In the genomic region with DNA sequence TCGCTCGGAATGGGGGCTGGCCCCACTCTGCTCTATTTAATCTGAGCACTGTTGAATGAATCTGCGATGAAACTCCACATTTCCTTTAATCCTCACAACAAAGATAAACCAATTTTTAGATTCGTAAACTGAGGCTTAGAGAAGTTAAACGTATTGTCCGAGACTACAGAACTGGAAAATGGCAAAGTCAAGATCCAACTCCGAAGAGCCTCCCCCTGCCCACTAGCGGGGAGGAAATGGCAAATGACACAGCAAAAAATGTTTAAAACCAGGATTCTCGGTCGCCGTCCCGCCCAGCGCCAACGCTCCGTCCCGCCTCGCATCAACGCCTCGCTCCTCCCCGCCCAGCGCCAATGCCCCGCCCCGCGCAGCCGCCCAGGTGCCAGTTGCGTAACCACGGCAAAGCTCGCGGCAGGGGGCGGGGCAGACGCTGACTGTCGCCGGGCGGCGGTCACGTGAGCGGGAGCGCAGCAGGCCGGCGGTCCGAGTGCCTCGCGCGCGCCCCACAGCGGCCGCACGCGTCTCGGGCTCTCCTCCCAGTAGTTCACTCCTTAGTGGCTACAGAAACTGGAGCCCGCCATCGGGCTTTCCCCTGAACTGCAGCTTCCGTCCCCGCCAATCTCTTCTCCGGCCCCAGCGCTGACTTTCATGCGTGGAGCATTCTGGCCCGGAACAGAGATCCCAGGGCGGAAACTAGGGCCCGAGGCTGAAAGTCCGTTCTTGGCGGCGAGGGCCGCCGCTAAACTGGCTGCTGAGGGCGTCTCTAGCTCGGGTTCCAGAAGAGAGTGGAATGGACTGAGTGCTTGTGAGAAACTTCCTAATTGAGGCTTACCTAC, we compare ENCODE assay signal across 1 cellular context.
TF ChIP-seq lines count a peak whose summit lies in the region.

No MANE protein-coding gene starts in this region.

TF ChIP-seq in HepG2, 621 proteins besides CTCF, POLR2A, EP300 and RAD21 (continued from another document and continues in another):
- TF ChIP-seq, protein P1, sequence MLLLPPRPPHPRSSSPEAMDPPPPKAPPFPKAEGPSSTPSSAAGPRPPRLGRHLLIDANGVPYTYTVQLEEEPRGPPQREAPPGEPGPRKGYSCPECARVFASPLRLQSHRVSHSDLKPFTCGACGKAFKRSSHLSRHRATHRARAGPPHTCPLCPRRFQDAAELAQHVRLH (CRISPR knock-in tag; IDR thresholded peaks at IDR 0.05; ENCODE audit: borderline replicate concordance, low read depth): peak; percentile 44; the same call in 1 of the 2 replicates
- peak; percentile 27; the same call in 1 of the 2 replicates for TF ChIP-seq HCFC1 (IDR thresholded peaks at IDR 0.05; ENCODE audit: low read depth, low read length)
- no peak for TF ChIP-seq ZNF570 (CRISPR knock-in tag; IDR thresholded peaks at IDR 0.05; ENCODE audit: borderline replicate concordance)
- no peak for TF ChIP-seq ZNF256 (CRISPR knock-in tag; conservative IDR thresholded peaks at IDR 0.05)
- no peak for TF ChIP-seq HNRNPUL1 (IDR thresholded peaks at IDR 0.05; ENCODE audit: low read depth, low read length)
- TF ChIP-seq ZNF383 (CRISPR knock-in tag; IDR thresholded peaks at IDR 0.05; ENCODE audit: borderline replicate concordance): no peak
- TF ChIP-seq ZNF878 (CRISPR knock-in tag; IDR thresholded peaks at IDR 0.05): no peak
- TF ChIP-seq, protein P2, sequence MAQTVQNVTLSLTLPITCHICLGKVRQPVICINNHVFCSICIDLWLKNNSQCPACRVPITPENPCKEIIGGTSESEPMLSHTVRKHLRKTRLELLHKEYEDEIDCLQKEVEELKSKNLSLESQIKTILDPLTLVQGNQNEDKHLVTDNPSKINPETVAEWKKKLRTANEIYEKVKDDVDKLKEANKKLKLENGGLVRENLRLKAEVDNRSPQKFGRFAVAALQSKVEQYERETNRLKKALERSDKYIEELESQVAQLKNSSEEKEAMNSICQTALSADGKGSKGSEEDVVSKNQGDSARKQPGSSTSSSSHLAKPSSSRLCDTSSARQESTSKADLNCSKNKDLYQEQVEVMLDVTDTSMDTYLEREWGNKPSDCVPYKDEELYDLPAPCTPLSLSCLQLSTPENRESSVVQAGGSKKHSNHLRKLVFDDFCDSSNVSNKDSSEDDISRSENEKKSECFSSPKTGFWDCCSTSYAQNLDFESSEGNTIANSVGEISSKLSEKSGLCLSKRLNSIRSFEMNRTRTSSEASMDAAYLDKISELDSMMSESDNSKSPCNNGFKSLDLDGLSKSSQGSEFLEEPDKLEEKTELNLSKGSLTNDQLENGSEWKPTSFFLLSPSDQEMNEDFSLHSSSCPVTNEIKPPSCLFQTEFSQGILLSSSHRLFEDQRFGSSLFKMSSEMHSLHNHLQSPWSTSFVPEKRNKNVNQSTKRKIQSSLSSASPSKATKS (CRISPR knock-in tag; IDR thresholded peaks at IDR 0.05): no peak
- 0 out of 2 replicates have a peak, but pooled peaks have one; percentile 40 for TF ChIP-seq KAT8 (CRISPR knock-in tag; IDR thresholded peaks at IDR 0.05)
- TF ChIP-seq TRIM24 (CRISPR knock-in tag; IDR thresholded peaks at IDR 0.05): no peak
- no peak for TF ChIP-seq ATF1 (CRISPR knock-in tag; IDR thresholded peaks at IDR 0.05)
- peak; percentile 91 for TF ChIP-seq SKI (IDR thresholded peaks at IDR 0.05; ENCODE audit: partially characterized antibody)
- TF ChIP-seq, protein P3, sequence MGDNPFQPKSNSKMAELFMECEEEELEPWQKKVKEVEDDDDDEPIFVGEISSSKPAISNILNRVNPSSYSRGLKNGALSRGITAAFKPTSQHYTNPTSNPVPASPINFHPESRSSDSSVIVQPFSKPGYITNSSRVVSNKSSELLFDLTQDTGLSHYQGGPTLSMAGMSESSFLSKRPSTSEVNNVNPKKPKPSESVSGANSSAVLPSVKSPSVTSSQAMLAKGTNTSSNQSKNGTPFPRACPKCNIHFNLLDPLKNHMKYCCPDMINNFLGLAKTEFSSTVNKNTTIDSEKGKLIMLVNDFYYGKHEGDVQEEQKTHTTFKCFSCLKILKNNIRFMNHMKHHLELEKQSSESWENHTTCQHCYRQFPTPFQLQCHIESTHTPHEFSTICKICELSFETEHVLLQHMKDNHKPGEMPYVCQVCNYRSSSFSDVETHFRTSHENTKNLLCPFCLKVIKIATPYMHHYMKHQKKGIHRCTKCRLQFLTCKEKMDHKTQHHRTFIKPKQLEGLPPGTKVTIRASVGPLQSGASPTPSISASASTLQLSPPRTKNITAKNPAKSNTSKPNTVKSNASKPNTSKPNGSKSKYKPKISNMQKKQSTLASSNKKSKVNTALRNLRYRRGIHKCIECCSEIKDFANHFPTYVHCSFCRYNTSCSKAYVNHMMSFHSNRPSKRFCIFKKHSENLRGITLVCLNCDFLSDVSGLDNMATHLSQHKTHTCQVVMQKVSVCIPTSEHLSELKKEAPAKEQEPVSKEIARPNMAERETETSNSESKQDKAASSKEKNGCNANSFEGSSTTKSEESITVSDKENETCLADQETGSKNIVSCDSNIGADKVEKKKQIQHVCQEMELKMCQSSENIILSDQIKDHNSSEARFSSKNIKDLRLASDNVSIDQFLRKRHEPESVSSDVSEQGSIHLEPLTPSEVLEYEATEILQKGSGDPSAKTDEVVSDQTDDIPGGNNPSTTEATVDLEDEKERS (CRISPR knock-in tag; IDR thresholded peaks at IDR 0.05): no peak
- peak; percentile 63; the same call in 1 of the 2 replicates for TF ChIP-seq SOX5 (CRISPR knock-in tag; IDR thresholded peaks at IDR 0.05; ENCODE audit: borderline replicate concordance)
- TF ChIP-seq ZNF644 (CRISPR knock-in tag; IDR thresholded peaks at IDR 0.05; ENCODE audit: low read depth): no peak
- TF ChIP-seq, protein P4, sequence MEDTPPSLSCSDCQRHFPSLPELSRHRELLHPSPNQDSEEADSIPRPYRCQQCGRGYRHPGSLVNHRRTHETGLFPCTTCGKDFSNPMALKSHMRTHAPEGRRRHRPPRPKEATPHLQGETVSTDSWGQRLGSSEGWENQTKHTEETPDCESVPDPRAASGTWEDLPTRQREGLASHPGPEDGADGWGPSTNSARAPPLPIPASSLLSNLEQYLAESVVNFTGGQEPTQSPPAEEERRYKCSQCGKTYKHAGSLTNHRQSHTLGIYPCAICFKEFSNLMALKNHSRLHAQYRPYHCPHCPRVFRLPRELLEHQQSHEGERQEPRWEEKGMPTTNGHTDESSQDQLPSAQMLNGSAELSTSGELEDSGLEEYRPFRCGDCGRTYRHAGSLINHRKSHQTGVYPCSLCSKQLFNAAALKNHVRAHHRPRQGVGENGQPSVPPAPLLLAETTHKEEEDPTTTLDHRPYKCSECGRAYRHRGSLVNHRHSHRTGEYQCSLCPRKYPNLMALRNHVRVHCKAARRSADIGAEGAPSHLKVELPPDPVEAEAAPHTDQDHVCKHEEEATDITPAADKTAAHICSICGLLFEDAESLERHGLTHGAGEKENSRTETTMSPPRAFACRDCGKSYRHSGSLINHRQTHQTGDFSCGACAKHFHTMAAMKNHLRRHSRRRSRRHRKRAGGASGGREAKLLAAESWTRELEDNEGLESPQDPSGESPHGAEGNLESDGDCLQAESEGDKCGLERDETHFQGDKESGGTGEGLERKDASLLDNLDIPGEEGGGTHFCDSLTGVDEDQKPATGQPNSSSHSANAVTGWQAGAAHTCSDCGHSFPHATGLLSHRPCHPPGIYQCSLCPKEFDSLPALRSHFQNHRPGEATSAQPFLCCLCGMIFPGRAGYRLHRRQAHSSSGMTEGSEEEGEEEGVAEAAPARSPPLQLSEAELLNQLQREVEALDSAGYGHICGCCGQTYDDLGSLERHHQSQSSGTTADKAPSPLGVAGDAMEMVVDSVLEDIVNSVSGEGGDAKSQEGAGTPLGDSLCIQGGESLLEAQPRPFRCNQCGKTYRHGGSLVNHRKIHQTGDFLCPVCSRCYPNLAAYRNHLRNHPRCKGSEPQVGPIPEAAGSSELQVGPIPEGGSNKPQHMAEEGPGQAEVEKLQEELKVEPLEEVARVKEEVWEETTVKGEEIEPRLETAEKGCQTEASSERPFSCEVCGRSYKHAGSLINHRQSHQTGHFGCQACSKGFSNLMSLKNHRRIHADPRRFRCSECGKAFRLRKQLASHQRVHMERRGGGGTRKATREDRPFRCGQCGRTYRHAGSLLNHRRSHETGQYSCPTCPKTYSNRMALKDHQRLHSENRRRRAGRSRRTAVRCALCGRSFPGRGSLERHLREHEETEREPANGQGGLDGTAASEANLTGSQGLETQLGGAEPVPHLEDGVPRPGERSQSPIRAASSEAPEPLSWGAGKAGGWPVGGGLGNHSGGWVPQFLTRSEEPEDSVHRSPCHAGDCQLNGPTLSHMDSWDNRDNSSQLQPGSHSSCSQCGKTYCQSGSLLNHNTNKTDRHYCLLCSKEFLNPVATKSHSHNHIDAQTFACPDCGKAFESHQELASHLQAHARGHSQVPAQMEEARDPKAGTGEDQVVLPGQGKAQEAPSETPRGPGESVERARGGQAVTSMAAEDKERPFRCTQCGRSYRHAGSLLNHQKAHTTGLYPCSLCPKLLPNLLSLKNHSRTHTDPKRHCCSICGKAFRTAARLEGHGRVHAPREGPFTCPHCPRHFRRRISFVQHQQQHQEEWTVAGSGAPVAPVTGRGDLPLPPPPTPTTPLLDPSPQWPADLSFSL (CRISPR knock-in tag; IDR thresholded peaks at IDR 0.05): no peak
- TF ChIP-seq ZNF577 (CRISPR knock-in tag; IDR thresholded peaks at IDR 0.05; ENCODE audit: borderline replicate concordance, low read depth): no peak
- no peak; the same call in 1 of the 2 replicates for TF ChIP-seq MEF2D (CRISPR knock-in tag; IDR thresholded peaks at IDR 0.05)
- no peak for TF ChIP-seq TMF1 (CRISPR knock-in tag; IDR thresholded peaks at IDR 0.05; ENCODE audit: low read depth)
- TF ChIP-seq FOXA3 (CRISPR knock-in tag; IDR thresholded peaks at IDR 0.05): peak; percentile 77; the same call in 1 of the 2 replicates
- TF ChIP-seq, protein P5, sequence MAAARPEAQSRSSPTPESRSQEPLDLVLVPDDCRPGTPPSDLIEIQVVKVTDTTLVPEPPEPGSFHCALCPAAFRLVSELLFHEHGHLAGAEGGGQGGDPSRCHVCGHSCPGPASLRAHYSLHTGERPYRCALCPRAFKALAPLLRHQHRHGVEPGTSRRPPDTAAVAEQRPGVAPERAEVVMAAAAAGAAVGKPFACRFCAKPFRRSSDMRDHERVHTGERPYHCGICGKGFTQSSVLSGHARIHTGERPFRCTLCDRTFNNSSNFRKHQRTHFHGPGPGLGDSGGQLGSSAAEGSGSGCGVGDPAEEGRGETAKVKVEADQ (CRISPR knock-in tag; IDR thresholded peaks at IDR 0.05; ENCODE audit: borderline replicate concordance): peak; percentile 86
- TF ChIP-seq SIX1 (CRISPR knock-in tag; IDR thresholded peaks at IDR 0.05; ENCODE audit: borderline replicate concordance): no peak
- TF ChIP-seq, protein P6, sequence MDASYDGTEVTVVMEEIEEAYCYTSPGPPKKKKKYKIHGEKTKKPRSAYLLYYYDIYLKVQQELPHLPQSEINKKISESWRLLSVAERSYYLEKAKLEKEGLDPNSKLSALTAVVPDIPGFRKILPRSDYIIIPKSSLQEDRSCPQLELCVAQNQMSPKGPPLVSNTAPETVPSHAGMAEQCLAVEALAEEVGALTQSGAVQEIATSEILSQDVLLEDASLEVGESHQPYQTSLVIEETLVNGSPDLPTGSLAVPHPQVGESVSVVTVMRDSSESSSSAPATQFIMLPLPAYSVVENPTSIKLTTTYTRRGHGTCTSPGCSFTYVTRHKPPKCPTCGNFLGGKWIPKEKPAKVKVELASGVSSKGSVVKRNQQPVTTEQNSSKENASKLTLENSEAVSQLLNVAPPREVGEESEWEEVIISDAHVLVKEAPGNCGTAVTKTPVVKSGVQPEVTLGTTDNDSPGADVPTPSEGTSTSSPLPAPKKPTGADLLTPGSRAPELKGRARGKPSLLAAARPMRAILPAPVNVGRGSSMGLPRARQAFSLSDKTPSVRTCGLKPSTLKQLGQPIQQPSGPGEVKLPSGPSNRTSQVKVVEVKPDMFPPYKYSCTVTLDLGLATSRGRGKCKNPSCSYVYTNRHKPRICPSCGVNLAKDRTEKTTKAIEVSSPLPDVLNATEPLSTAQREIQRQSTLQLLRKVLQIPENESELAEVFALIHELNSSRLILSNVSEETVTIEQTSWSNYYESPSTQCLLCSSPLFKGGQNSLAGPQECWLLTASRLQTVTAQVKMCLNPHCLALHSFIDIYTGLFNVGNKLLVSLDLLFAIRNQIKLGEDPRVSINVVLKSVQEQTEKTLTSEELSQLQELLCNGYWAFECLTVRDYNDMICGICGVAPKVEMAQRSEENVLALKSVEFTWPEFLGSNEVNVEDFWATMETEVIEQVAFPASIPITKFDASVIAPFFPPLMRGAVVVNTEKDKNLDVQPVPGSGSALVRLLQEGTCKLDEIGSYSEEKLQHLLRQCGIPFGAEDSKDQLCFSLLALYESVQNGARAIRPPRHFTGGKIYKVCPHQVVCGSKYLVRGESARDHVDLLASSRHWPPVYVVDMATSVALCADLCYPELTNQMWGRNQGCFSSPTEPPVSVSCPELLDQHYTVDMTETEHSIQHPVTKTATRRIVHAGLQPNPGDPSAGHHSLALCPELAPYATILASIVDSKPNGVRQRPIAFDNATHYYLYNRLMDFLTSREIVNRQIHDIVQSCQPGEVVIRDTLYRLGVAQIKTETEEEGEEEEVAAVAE (CRISPR knock-in tag; IDR thresholded peaks at IDR 0.05; ENCODE audit: borderline replicate concordance): no peak
- peak; percentile 74 for TF ChIP-seq TAF15 (IDR thresholded peaks at IDR 0.05; ENCODE audit: low read depth, low read length, poor library complexity, severe bottlenecking)
- TF ChIP-seq ZNF333 (CRISPR knock-in tag; IDR thresholded peaks at IDR 0.05; ENCODE audit: borderline replicate concordance): no peak
- no peak for TF ChIP-seq ZNF382 (CRISPR knock-in tag; IDR thresholded peaks at IDR 0.05; ENCODE audit: borderline replicate concordance)
- TF ChIP-seq ZMAT3 (CRISPR knock-in tag; conservative IDR thresholded peaks at IDR 0.05): peak; percentile 89
- TF ChIP-seq ZSCAN22 (CRISPR knock-in tag; IDR thresholded peaks at IDR 0.05): no peak
- TF ChIP-seq TCF7 (IDR thresholded peaks at IDR 0.05; ENCODE audit: low read depth): no peak
- TF ChIP-seq NFYC (CRISPR knock-in tag; IDR thresholded peaks at IDR 0.05): no peak
- TF ChIP-seq KDM3A (CRISPR knock-in tag; IDR thresholded peaks at IDR 0.05; ENCODE audit: low read depth): peak; percentile 49; the same call in 1 of the 2 replicates
- peak; percentile 72 for TF ChIP-seq MAZ (IDR thresholded peaks at IDR 0.05; ENCODE audit: borderline replicate concordance, low read depth, low read length)
- TF ChIP-seq MAZ (CRISPR knock-in tag; IDR thresholded peaks at IDR 0.05; ENCODE audit: low read depth): peak; percentile 98
- TF ChIP-seq PTBP1 (IDR thresholded peaks at IDR 0.05; ENCODE audit: low read depth, low read length, poor library complexity, severe bottlenecking): peak; percentile 41
- peak; percentile 44; the same call in 1 of the 2 replicates for TF ChIP-seq ZNF264 (CRISPR knock-in tag; IDR thresholded peaks at IDR 0.05)
- no peak for TF ChIP-seq SOX13 (IDR thresholded peaks at IDR 0.05)
- peak in 1 of 2 experiments; percentile 73; a peak in 2 of 4 replicates for TF ChIP-seq SOX13 (CRISPR knock-in tag; conservative IDR thresholded peaks at IDR 0.05 in 1 of 2, IDR thresholded peaks at IDR 0.05 in 1 of 2)
- 0 out of 2 replicates have a peak, but pooled peaks have one; percentile 49 for TF ChIP-seq ZNF543 (CRISPR knock-in tag; IDR thresholded peaks at IDR 0.05)
- no peak for TF ChIP-seq ZNF839 (CRISPR knock-in tag; IDR thresholded peaks at IDR 0.05; ENCODE audit: borderline replicate concordance)
- no peak for TF ChIP-seq ZNF850 (CRISPR knock-in tag; conservative IDR thresholded peaks at IDR 0.05)
- TF ChIP-seq ARNTL (CRISPR knock-in tag; IDR thresholded peaks at IDR 0.05): peak; percentile 97
- peak; percentile 70; the same call in 1 of the 2 replicates for TF ChIP-seq FOXO1 (CRISPR knock-in tag; IDR thresholded peaks at IDR 0.05)
- TF ChIP-seq ZNF749 (CRISPR knock-in tag; IDR thresholded peaks at IDR 0.05; ENCODE audit: borderline replicate concordance): peak; percentile 82; the same call in 1 of the 2 replicates
- no peak for TF ChIP-seq ZNF569 (CRISPR knock-in tag; IDR thresholded peaks at IDR 0.05; ENCODE audit: borderline replicate concordance)
- TF ChIP-seq ZNF274 (CRISPR knock-in tag; IDR thresholded peaks at IDR 0.05): peak; percentile 54
- TF ChIP-seq ZNF616 (CRISPR knock-in tag; IDR thresholded peaks at IDR 0.05; ENCODE audit: low read depth): no peak
